Comparison of ENCODE assay signal across 34 cellular contexts in the genomic region with DNA sequence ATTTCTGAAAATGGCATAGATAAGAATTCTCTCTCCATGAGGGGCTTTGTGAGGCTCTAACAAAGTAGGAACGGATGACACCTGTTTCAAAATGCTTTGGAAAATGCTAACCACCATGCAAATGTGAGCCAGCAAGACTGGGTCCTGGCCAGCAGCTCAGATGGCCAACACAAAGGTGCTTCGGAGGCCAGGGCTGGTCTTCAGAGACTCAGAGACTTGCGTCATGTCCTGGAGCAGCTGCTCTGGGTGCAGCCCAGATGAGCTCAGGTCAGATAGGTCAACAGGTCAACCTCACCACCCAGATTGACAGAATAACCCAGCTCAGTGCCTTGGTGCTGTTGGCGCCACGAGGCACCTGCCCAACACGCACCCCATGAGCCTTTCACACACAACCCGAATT. TPM values are rescaled to one million over a fixed set of nuclear protein-coding genes. Genes with fewer than 3 reads are reported as not detected.
"Had no signal": no experiment of that assay in that cellular context is flagged by ENCODE, and none has a peak within 500 bp of the region (broad histone marks: within the 10 kb centered on the region; RNA-seq: fewer than 3 reads in every experiment).

No MANE protein-coding gene starts in this region.

- H3K9me3 ChIP-seq: SJSA1 had no signal

- H3K36me3 Mint-ChIP-seq: activated CD8-positive, alpha-beta memory T cell treated with anti-CD3 and anti-CD28 coated beads, Interleukin-2, amount 10 ng/mL, durations not matched to agents 7 days and 5 days had no signal

- H3K27me3 ChIP-seq: brain microvascular endothelial cell, SJSA1 had no signal

- H3K4me1 Mint-ChIP-seq: activated CD4-positive, alpha-beta memory T cell treated with anti-CD3 and anti-CD28 coated beads, Interleukin-2, amount 10 ng/mL, durations not matched to agents 7 days and 5 days; activated naive CD8-positive, alpha-beta T cell treated with anti-CD3 and anti-CD28 coated beads for 36 hours; T-cell had no signal

- H3K4me3 ChIP-seq: SJSA1 had no signal

- H3K27me3 Mint-ChIP-seq: activated CD4-positive, alpha-beta memory T cell treated with anti-CD3 and anti-CD28 coated beads, Interleukin-2, amount 10 ng/mL, durations not matched to agents 7 days and 5 days; activated CD8-positive, alpha-beta memory T cell treated with anti-CD3 and anti-CD28 coated beads, Interleukin-2, amount 10 ng/mL, durations not matched to agents 7 days and 5 days; activated naive CD8-positive, alpha-beta T cell treated with anti-CD3 and anti-CD28 coated beads for 36 hours; activated T-helper 17 cell treated with anti-CD3 and anti-CD28 coated beads, Interleukin-2, amount 50 U/mL, for 72 hours; T-cell; T-helper 17 cell had no signal

- H3K27ac Mint-ChIP-seq: activated CD4-positive, alpha-beta memory T cell treated with anti-CD3 and anti-CD28 coated beads, Interleukin-2, amount 10 ng/mL, durations not matched to agents 7 days and 5 days; activated CD8-positive, alpha-beta memory T cell treated with anti-CD3 and anti-CD28 coated beads, Interleukin-2, amount 10 ng/mL, durations not matched to agents 7 days and 5 days; activated naive CD8-positive, alpha-beta T cell treated with anti-CD3 and anti-CD28 coated beads for 36 hours; activated T-cell treated with anti-CD3 and anti-CD28 coated beads, Interleukin-2, amount 50 U/mL, for 72 hours; activated T-helper 17 cell treated with anti-CD3 and anti-CD28 coated beads, Interleukin-2, amount 50 U/mL, for 72 hours; T-cell; T-helper 17 cell had no signal

- H3K4me1 ChIP-seq: SJSA1 had no signal

- H3K36me3 ChIP-seq: brain microvascular endothelial cell, SJSA1 had no signal

- H3K9me3 Mint-ChIP-seq: activated CD4-positive, alpha-beta memory T cell treated with anti-CD3 and anti-CD28 coated beads, Interleukin-2, amount 10 ng/mL, durations not matched to agents 7 days and 5 days; activated naive CD8-positive, alpha-beta T cell treated with anti-CD3 and anti-CD28 coated beads for 36 hours; activated T-cell treated with anti-CD3 and anti-CD28 coated beads, Interleukin-2, amount 50 U/mL, for 72 hours; activated T-helper 17 cell treated with anti-CD3 and anti-CD28 coated beads, Interleukin-2, amount 50 U/mL, for 72 hours; T-cell had no signal

- H3K4me3 Mint-ChIP-seq: activated CD4-positive, alpha-beta memory T cell treated with anti-CD3 and anti-CD28 coated beads, Interleukin-2, amount 10 ng/mL, durations not matched to agents 7 days and 5 days; activated CD8-positive, alpha-beta memory T cell treated with anti-CD3 and anti-CD28 coated beads, Interleukin-2, amount 10 ng/mL, durations not matched to agents 7 days and 5 days; activated naive CD8-positive, alpha-beta T cell treated with anti-CD3 and anti-CD28 coated beads for 36 hours; activated T-cell treated with anti-CD3 and anti-CD28 coated beads, Interleukin-2, amount 50 U/mL, for 72 hours; activated T-helper 17 cell treated with anti-CD3 and anti-CD28 coated beads, Interleukin-2, amount 50 U/mL, for 72 hours; T-cell; T-helper 17 cell had no signal

- ATAC-seq: activated CD8-positive, alpha-beta memory T cell treated with anti-CD3 and anti-CD28 coated beads, Interleukin-2, amount 10 ng/mL, durations not matched to agents 7 days and 5 days; activated T-cell treated with anti-CD3 and anti-CD28 coated beads, Interleukin-2, amount 50 U/mL, for 72 hours; activated T-helper 17 cell treated with anti-CD3 and anti-CD28 coated beads, Interleukin-2, amount 50 U/mL, for 72 hours; Panc1; SK-N-SH treated with all-trans-retinoic acid at 6 μM for 48 hours; T-cell; T-helper 17 cell had no signal

- H3K27ac ChIP-seq: brain microvascular endothelial cell, KMS-11, SJSA1, VCaP had no signal

- DNase-seq: activated CD4-positive, alpha-beta memory T cell treated with anti-CD3 and anti-CD28 coated beads, Interleukin-2, amount 10 ng/mL, durations not matched to agents 7 days and 5 days; activated CD4-positive, alpha-beta T cell treated with anti-CD3 and anti-CD28 coated beads for 1 hour; activated CD4-positive, alpha-beta T cell treated with anti-CD3 and anti-CD28 coated beads for 48 hours; activated CD4-positive, CD25-positive, alpha-beta regulatory T cell; activated CD8-positive, alpha-beta memory T cell treated with anti-CD3 and anti-CD28 coated beads for 24 hours; activated CD8-positive, alpha-beta memory T cell treated with anti-CD3 and anti-CD28 coated beads, Interleukin-2, amount 10 ng/mL, durations not matched to agents 7 days and 5 days; activated effector memory CD4-positive, alpha-beta T cell treated with anti-CD3 and anti-CD28 coated beads, Interleukin-2, amount 50 U/mL, for 16 hours; activated naive CD4-positive, alpha-beta T cell; activated naive CD4-positive, alpha-beta T cell treated with anti-CD3 and anti-CD28 coated beads, Interleukin-2, amount 50 U/mL, for 16 hours; activated naive CD8-positive, alpha-beta T cell treated with anti-CD3 and anti-CD28 coated beads for 36 hours; activated T-cell treated with anti-CD3 and anti-CD28 coated beads, Interleukin-2, amount 50 U/mL, for 1 hour; activated T-cell treated with anti-CD3 and anti-CD28 coated beads, Interleukin-2, amount 50 U/mL, for 72 hours; amniotic stem cell; brain microvascular endothelial cell; central memory CD4-positive, alpha-beta T cell; NCI-H1092 treated with DMSO at 0.1 percent for 48 hours; NCI-H1417 treated with DMSO at 0.1 percent for 48 hours; NCI-H1930; NCI-H2081 treated with DMSO at 0.1 percent for 48 hours; NCI-H226; NCI-H446 treated with DMSO at 0.1 percent for 48 hours; NCI-H524; NCI-H69; NCI-H82; SHP77 treated with DMSO at 0.1 percent for 48 hours; T-cell; T-helper 17 cell had no signal

RNA-seq across cellular contexts. Expression of a gene that starts 12.0 kb away (rescaled TPM):
- total RNA-seq: activated CD4-positive, alpha-beta memory T cell treated with anti-CD3 and anti-CD28 coated beads, Interleukin-2, amount 10 ng/mL, durations not matched to agents 7 days and 5 days; activated CD8-positive, alpha-beta memory T cell treated with anti-CD3 and anti-CD28 coated beads, Interleukin-2, amount 10 ng/mL, durations not matched to agents 7 days and 5 days; RPMI7951 had no signal
